In genomic region chr16:30782486-30783279, GRCh38 we compare ENCODE assay signal across 1 cellular context.
TF ChIP-seq lines count a peak whose summit lies in the region.

No MANE protein-coding gene starts in this region.

TF ChIP-seq in GM12878, 131 proteins besides CTCF, POLR2A, EP300 and RAD21:
- TF ChIP-seq BRCA1 (IDR thresholded peaks at IDR 0.05; ENCODE audit: low read depth, low read length) (no peak), USF1 (IDR thresholded peaks at IDR 0.05; ENCODE audit: borderline replicate concordance, extremely low read length, insufficient read depth, low read depth, low read length) (peak; percentile 1)
TF ChIP-seq in GM12878: peak in this region for 1.
